In genomic region chr3:44803298-44803697, GRCh38 we compare ENCODE assay signal across 1 cellular context.
TF ChIP-seq lines count a peak whose summit lies in the region.

No MANE protein-coding gene starts in this region.

TF ChIP-seq in K562, 482 proteins besides CTCF, POLR2A, EP300 and RAD21:
- no peak for TF ChIP-seq NFE2L1 (tag; IDR thresholded peaks at IDR 0.05; ENCODE audit: borderline replicate concordance, low read depth)
- TF ChIP-seq KAT7 (CRISPR knock-in tag; IDR thresholded peaks at IDR 0.05; ENCODE audit: borderline replicate concordance), result no peak
- no peak for TF ChIP-seq ZBTB40 (IDR thresholded peaks at IDR 0.05)
- no peak for TF ChIP-seq ZBTB40 (CRISPR knock-in tag; IDR thresholded peaks at IDR 0.05)
